ENCODE assay signal across 1 cellular context in the genomic region with DNA sequence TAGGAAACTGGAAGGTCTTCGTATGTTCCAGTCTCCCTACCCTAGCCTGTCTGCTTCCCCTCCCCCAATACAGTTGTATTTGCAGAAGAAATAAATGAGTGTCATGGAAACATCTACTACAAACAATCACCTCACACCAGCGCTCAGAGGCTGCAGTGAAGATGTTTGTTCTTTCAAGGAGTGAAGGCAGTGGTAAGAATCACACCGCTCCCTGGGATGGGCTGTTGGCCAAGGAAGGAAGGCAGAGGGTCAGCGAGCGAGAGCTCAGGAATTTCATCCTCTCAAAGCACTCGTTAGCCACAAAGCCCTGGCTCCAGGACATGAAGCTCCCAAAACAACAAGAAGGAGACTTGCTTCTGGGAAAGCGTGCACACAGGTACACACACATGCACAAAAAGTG.
TF ChIP-seq lines count a peak whose summit lies in the region.

No MANE protein-coding gene starts in this region.

TF ChIP-seq in HCT116, 20 proteins besides CTCF, POLR2A, EP300 and RAD21:
- no peak for TF ChIP-seq ZFX (IDR thresholded peaks at IDR 0.05)
